In the genomic region with DNA sequence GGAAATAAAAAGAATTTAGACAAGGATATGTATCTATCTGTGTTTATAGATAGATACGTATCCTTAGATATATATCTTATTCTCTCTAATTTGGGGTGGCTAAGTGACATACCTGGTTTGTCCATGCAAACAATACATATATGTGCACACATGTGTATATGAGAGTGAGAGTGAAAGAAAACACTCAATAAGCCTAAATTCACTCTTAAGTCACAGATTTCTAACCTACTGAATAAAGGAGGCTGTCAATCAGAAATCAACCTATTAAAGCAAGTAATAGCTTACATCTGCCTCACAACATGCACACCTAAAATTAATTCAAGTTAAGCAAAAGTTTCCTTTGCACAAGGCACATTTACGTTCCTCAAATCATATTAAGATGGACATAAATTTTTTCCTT, we compare ENCODE assay signal across 33 cellular contexts.
"Had no signal": no experiment of that assay in that cellular context is flagged by ENCODE, and none has a peak within 500 bp of the region (broad histone marks: within the 10 kb centered on the region; RNA-seq: fewer than 3 reads in every experiment).

No MANE protein-coding gene starts in this region.

- H3K9me3 Mint-ChIP-seq: activated CD4-positive, alpha-beta memory T cell treated with anti-CD3 and anti-CD28 coated beads for 36 hours; activated CD4-positive, alpha-beta T cell treated with anti-CD3 and anti-CD28 coated beads, Interleukin-2, amount 10 ng/mL, durations not matched to agents 24 days and 14 days; activated naive CD4-positive, alpha-beta T cell treated with anti-CD3 and anti-CD28 coated beads for 36 hours; activated naive CD4-positive, alpha-beta T cell treated with anti-CD3 and anti-CD28 coated beads, Interleukin-2, amount 50 U/mL, for 24 hours; activated naive CD8-positive, alpha-beta T cell treated with anti-CD3 and anti-CD28 coated beads for 36 hours; activated naive CD8-positive, alpha-beta T cell treated with anti-CD3 and anti-CD28 coated beads, Interleukin-2, amount 50 U/mL, for 24 hours; activated T-helper 1 cell treated with anti-CD3 and anti-CD28 coated beads, Interleukin-12 subunit alpha, Interleukin-12 subunit beta, Interleukin-2, Interleukin-4 antibody, amounts not matched to agents 30 ng/mL and 10 ng/mL and 1 ng/mL, durations not matched to agents 14 hours and 24 hours and 36 hours; activated T-helper 2 cell treated with anti-CD3 and anti-CD28 coated beads, Interferon-gamma antibody, Interleukin-2, Interleukin-4, amounts not matched to agents 10 μg/mL and 5 μg/mL and 100 μg/mL, durations not matched to agents 14 hours and 24 hours and 36 hours; central memory CD8-positive, alpha-beta T cell; effector memory CD8-positive, alpha-beta T cell had no signal

- H3K36me3 Mint-ChIP-seq: activated CD4-positive, alpha-beta memory T cell treated with anti-CD3 and anti-CD28 coated beads for 36 hours; activated CD8-positive, alpha-beta memory T cell treated with anti-CD3 and anti-CD28 coated beads, Interleukin-2, amount 10 ng/mL, durations not matched to agents 7 days and 5 days; activated naive CD4-positive, alpha-beta T cell treated with anti-CD3 and anti-CD28 coated beads, Interleukin-2, amount 50 U/mL, for 24 hours; activated naive CD8-positive, alpha-beta T cell treated with anti-CD3 and anti-CD28 coated beads for 36 hours had no signal

- ATAC-seq: activated CD4-positive, alpha-beta T cell treated with anti-CD3 and anti-CD28 coated beads for 36 hours; activated CD8-positive, alpha-beta memory T cell treated with anti-CD3 and anti-CD28 coated beads, Interleukin-2, amount 10 ng/mL, durations not matched to agents 7 days and 5 days; activated CD8-positive, alpha-beta T cell treated with anti-CD3 and anti-CD28 coated beads, Interleukin-2, amount 10 ng/mL, durations not matched to agents 7 days and 5 days; activated naive CD8-positive, alpha-beta T cell treated with anti-CD3 and anti-CD28 coated beads, Interleukin-2, amount 50 U/mL, for 24 hours; effector memory CD8-positive, alpha-beta T cell; gastroesophageal sphincter; heart right ventricle had no signal

- H3K4me1 Mint-ChIP-seq: activated CD4-positive, alpha-beta T cell treated with anti-CD3 and anti-CD28 coated beads for 36 hours; activated CD4-positive, alpha-beta T cell treated with anti-CD3 and anti-CD28 coated beads, Interleukin-2, amount 10 ng/mL, durations not matched to agents 24 days and 14 days; activated CD8-positive, alpha-beta memory T cell treated with anti-CD3 and anti-CD28 coated beads, Interleukin-2, amount 10 ng/mL, durations not matched to agents 7 days and 5 days; activated naive CD4-positive, alpha-beta T cell treated with anti-CD3 and anti-CD28 coated beads, Interleukin-2, amount 50 U/mL, for 24 hours; activated naive CD8-positive, alpha-beta T cell treated with anti-CD3 and anti-CD28 coated beads for 36 hours; activated naive CD8-positive, alpha-beta T cell treated with anti-CD3 and anti-CD28 coated beads, Interleukin-2, amount 50 U/mL, for 24 hours; central memory CD8-positive, alpha-beta T cell had no signal

- H3K27ac ChIP-seq: adrenal gland, brain microvascular endothelial cell, esophagus muscularis mucosa, gastroesophageal sphincter, heart right ventricle had no signal

- DNase-seq: activated CD4-positive, alpha-beta memory T cell treated with anti-CD3 and anti-CD28 coated beads for 36 hours; activated CD4-positive, alpha-beta T cell treated with anti-CD3 and anti-CD28 coated beads for 36 hours; activated CD4-positive, alpha-beta T cell treated with anti-CD3 and anti-CD28 coated beads, Interleukin-2, amount 10 ng/mL, durations not matched to agents 24 days and 14 days; activated CD4-positive, CD25-positive, alpha-beta regulatory T cell; activated CD4-positive, CD25-positive, alpha-beta regulatory T cell treated with anti-CD3 and anti-CD28 coated beads, Interleukin-2, amount 50 U/mL, for 72 hours; activated CD8-positive, alpha-beta memory T cell treated with anti-CD3 and anti-CD28 coated beads, Interleukin-2, amount 10 ng/mL, durations not matched to agents 7 days and 5 days; activated CD8-positive, alpha-beta memory T cell treated with anti-CD3 and anti-CD28 coated beads, Interleukin-2, amount 50 U/mL, for 4 hours; activated CD8-positive, alpha-beta T cell treated with anti-CD3 and anti-CD28 coated beads, Interleukin-2, amount 10 ng/mL, durations not matched to agents 7 days and 5 days; activated effector memory CD4-positive, alpha-beta T cell treated with anti-CD3 and anti-CD28 coated beads, Interleukin-2, amount 50 U/mL, for 16 hours; activated naive CD4-positive, alpha-beta T cell treated with anti-CD3 and anti-CD28 coated beads for 36 hours; activated naive CD8-positive, alpha-beta T cell treated with anti-CD3 and anti-CD28 coated beads for 36 hours; activated naive CD8-positive, alpha-beta T cell treated with anti-CD3 and anti-CD28 coated beads, Interleukin-2, amount 50 U/mL, for 24 hours; activated T-cell treated with anti-CD3 and anti-CD28 coated beads, Interleukin-2, amount 50 U/mL, for 1 hour; activated T-cell treated with anti-CD3 and anti-CD28 coated beads, Interleukin-2, amount 50 U/mL, for 48 hours; adrenal gland; amygdala; aorta; brain microvascular endothelial cell; cortex of kidney; dermis blood vessel endothelial cell; effector CD4-positive, alpha-beta T cell; effector memory CD8-positive, alpha-beta T cell; erythroblast; foreskin melanocyte; heart right ventricle; T-helper 2 cell had no signal

- FAIRE-seq: bronchial epithelial cell had no signal

- H3K27me3 ChIP-seq: adrenal gland, brain microvascular endothelial cell, esophagus muscularis mucosa, gastroesophageal sphincter, heart right ventricle had no signal

- H3K4me1 ChIP-seq: adrenal gland had no signal

- H3K36me3 ChIP-seq: adrenal gland had no signal

- H3K9me3 ChIP-seq: adrenal gland, esophagus muscularis mucosa, gastroesophageal sphincter, heart right ventricle had no signal

- H3K4me3 Mint-ChIP-seq: activated CD4-positive, alpha-beta memory T cell treated with anti-CD3 and anti-CD28 coated beads for 36 hours; activated CD4-positive, alpha-beta T cell treated with anti-CD3 and anti-CD28 coated beads for 36 hours; activated CD4-positive, alpha-beta T cell treated with anti-CD3 and anti-CD28 coated beads, Interleukin-2, amount 10 ng/mL, durations not matched to agents 24 days and 14 days; activated CD8-positive, alpha-beta memory T cell treated with anti-CD3 and anti-CD28 coated beads, Interleukin-2, amount 10 ng/mL, durations not matched to agents 7 days and 5 days; activated CD8-positive, alpha-beta T cell treated with anti-CD3 and anti-CD28 coated beads, Interleukin-2, amount 10 ng/mL, durations not matched to agents 7 days and 5 days; activated naive CD4-positive, alpha-beta T cell treated with anti-CD3 and anti-CD28 coated beads for 36 hours; activated naive CD4-positive, alpha-beta T cell treated with anti-CD3 and anti-CD28 coated beads, Interleukin-2, amount 50 U/mL, for 24 hours; activated naive CD8-positive, alpha-beta T cell treated with anti-CD3 and anti-CD28 coated beads for 36 hours; activated naive CD8-positive, alpha-beta T cell treated with anti-CD3 and anti-CD28 coated beads, Interleukin-2, amount 50 U/mL, for 24 hours; activated T-helper 1 cell treated with anti-CD3 and anti-CD28 coated beads, Interleukin-12 subunit alpha, Interleukin-12 subunit beta, Interleukin-2, Interleukin-4 antibody, amounts not matched to agents 30 ng/mL and 10 ng/mL and 1 ng/mL, durations not matched to agents 14 hours and 24 hours and 36 hours; central memory CD8-positive, alpha-beta T cell; effector memory CD8-positive, alpha-beta T cell had no signal

- H3K4me3 ChIP-seq: adrenal gland, esophagus muscularis mucosa, gastroesophageal sphincter, heart right ventricle had no signal

- H3K27ac Mint-ChIP-seq: activated CD4-positive, alpha-beta memory T cell treated with anti-CD3 and anti-CD28 coated beads for 36 hours; activated CD4-positive, alpha-beta T cell treated with anti-CD3 and anti-CD28 coated beads for 36 hours; activated CD4-positive, alpha-beta T cell treated with anti-CD3 and anti-CD28 coated beads, Interleukin-2, amount 10 ng/mL, durations not matched to agents 24 days and 14 days; activated CD8-positive, alpha-beta memory T cell treated with anti-CD3 and anti-CD28 coated beads, Interleukin-2, amount 10 ng/mL, durations not matched to agents 7 days and 5 days; activated CD8-positive, alpha-beta T cell treated with anti-CD3 and anti-CD28 coated beads, Interleukin-2, amount 10 ng/mL, durations not matched to agents 7 days and 5 days; activated naive CD4-positive, alpha-beta T cell treated with anti-CD3 and anti-CD28 coated beads for 36 hours; activated naive CD4-positive, alpha-beta T cell treated with anti-CD3 and anti-CD28 coated beads, Interleukin-2, amount 50 U/mL, for 24 hours; activated naive CD8-positive, alpha-beta T cell treated with anti-CD3 and anti-CD28 coated beads for 36 hours; activated naive CD8-positive, alpha-beta T cell treated with anti-CD3 and anti-CD28 coated beads, Interleukin-2, amount 50 U/mL, for 24 hours; activated T-helper 1 cell treated with anti-CD3 and anti-CD28 coated beads, Interleukin-12 subunit alpha, Interleukin-12 subunit beta, Interleukin-2, Interleukin-4 antibody, amounts not matched to agents 30 ng/mL and 10 ng/mL and 1 ng/mL, durations not matched to agents 14 hours and 24 hours and 36 hours; activated T-helper 2 cell treated with anti-CD3 and anti-CD28 coated beads, Interferon-gamma antibody, Interleukin-2, Interleukin-4, amounts not matched to agents 10 μg/mL and 5 μg/mL and 100 μg/mL, durations not matched to agents 14 hours and 24 hours and 36 hours; effector memory CD8-positive, alpha-beta T cell had no signal
